In the genomic region with DNA sequence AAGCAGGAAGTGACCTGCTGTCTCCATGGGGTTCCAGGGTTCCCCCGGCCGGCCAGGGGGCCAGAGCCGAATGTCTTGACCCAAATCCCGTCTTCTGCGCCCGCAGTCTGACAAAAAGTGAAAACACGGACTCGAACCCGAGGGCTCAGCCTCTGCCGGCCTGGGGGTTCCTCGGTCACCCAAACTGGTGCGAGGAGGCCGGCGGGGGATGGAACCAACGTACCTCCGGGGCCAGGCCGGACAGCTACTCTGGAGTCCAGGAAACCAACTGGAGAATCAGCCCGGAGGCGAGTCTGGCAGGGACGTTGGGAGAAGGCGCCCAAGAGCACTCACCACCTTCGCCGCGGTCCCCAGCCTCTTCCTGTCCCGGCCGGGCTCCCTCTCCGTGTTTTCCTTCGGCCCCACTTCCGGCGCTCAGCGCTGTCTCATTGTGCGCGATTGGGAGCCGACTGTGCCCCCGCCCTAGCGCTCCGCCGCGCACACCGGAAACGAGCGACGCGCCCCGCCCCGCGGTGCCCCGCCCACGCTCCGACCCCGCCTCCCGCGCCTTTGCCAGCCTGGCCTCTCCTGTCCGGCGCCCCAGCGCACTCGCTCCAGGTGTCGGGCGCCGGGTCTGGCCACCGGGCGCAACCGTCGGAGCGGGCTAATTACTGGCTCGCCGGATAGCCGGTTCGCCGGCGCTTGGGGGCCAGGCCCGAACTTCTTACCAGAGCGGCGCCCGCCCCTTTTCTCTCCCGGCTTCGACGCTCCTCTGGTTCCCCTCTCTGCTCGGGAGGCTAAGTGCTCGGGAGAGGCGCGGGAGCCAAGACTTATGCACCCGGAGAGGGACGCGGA, we compare ENCODE assay signal across 8 cellular contexts. TPM values are rescaled to one million over a fixed set of nuclear protein-coding genes. Genes with fewer than 3 reads are reported as not detected.
DNase-seq lines count a peak whose midpoint lies in the region; ATAC-seq and TF ChIP-seq lines count a peak whose summit lies in the region.

A gene with protein sequence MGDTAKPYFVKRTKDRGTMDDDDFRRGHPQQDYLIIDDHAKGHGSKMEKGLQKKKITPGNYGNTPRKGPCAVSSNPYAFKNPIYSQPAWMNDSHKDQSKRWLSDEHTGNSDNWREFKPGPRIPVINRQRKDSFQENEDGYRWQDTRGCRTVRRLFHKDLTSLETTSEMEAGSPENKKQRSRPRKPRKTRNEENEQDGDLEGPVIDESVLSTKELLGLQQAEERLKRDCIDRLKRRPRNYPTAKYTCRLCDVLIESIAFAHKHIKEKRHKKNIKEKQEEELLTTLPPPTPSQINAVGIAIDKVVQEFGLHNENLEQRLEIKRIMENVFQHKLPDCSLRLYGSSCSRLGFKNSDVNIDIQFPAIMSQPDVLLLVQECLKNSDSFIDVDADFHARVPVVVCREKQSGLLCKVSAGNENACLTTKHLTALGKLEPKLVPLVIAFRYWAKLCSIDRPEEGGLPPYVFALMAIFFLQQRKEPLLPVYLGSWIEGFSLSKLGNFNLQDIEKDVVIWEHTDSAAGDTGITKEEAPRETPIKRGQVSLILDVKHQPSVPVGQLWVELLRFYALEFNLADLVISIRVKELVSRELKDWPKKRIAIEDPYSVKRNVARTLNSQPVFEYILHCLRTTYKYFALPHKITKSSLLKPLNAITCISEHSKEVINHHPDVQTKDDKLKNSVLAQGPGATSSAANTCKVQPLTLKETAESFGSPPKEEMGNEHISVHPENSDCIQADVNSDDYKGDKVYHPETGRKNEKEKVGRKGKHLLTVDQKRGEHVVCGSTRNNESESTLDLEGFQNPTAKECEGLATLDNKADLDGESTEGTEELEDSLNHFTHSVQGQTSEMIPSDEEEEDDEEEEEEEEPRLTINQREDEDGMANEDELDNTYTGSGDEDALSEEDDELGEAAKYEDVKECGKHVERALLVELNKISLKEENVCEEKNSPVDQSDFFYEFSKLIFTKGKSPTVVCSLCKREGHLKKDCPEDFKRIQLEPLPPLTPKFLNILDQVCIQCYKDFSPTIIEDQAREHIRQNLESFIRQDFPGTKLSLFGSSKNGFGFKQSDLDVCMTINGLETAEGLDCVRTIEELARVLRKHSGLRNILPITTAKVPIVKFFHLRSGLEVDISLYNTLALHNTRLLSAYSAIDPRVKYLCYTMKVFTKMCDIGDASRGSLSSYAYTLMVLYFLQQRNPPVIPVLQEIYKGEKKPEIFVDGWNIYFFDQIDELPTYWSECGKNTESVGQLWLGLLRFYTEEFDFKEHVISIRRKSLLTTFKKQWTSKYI (N-terminal part only) (minus strand): TSS at position 363 of the 834 bp plus-strand sequence. CDS start 1,211 bp downstream, outside the sequence.

- H3K27me3 Mint-ChIP-seq in activated T-helper 2 cell treated with anti-CD3 and anti-CD28 coated beads, Interferon-gamma antibody, Interleukin-2, Interleukin-4, amounts not matched to agents 10 μg/mL and 5 μg/mL and 100 μg/mL, durations not matched to agents 14 hours and 24 hours and 36 hours (ENCODE audit: low read depth), result no peaks in the 10 kb centered on the region
- H3K27me3 Mint-ChIP-seq in natural killer cell (ENCODE audit: low read depth in 2 of 2), result no peaks in the 10 kb centered on the region

- DNase-seq in EL (peak; percentile 97), H4 (ENCODE audit: low spot score) (peak; percentile 92), LNCaP clone FGC (ENCODE audit: low read depth) (peak; percentile 89), RWPE2 (ENCODE audit: low spot score) (peak; percentile 93), fibroblast of peridontal ligament (ENCODE audit: extremely low read depth) (peak; percentile 92), natural killer cell (peak; percentile 97)
- DNase-seq in activated T-helper 2 cell treated with anti-CD3 and anti-CD28 coated beads, Interferon-gamma antibody, Interleukin-2, Interleukin-4, amounts not matched to agents 10 μg/mL and 5 μg/mL and 100 μg/mL, durations not matched to agents 14 hours and 24 hours and 36 hours (ENCODE audit: low spot score), result peak; percentile 95
- peak; percentile 86 to 95 (median 90) for DNase-seq in stimulated activated naive CD4-positive, alpha-beta T cell (lab: John Stamatoyannopoulos, UW)

- H3K27ac ChIP-seq in RWPE2 (ENCODE audit: poor library complexity, severe bottlenecking), result peak within 1 kb of the TSS; percentile 72

- peak within 1 kb of the TSS; percentile 94 for H3K4me3 ChIP-seq in LNCaP clone FGC (ENCODE audit: low read depth, low read length)
- H3K4me3 ChIP-seq in RWPE2 (ENCODE audit: severe bottlenecking), result peak within 1 kb of the TSS; percentile 88

- peak within 1 kb of the TSS; percentile 94 for H3K4me3 Mint-ChIP-seq in activated T-helper 2 cell treated with anti-CD3 and anti-CD28 coated beads, Interferon-gamma antibody, Interleukin-2, Interleukin-4, amounts not matched to agents 10 μg/mL and 5 μg/mL and 100 μg/mL, durations not matched to agents 14 hours and 24 hours and 36 hours (ENCODE audit: low read depth)
- H3K4me3 Mint-ChIP-seq in natural killer cell, result peak within 1 kb of the TSS; percentile 95

- TF ChIP-seq CTCF in LNCaP clone FGC (IDR thresholded peaks at IDR 0.05; ENCODE audit: control insufficient read depth, extremely low read depth, insufficient read depth), result 0 out of 2 replicates have a peak, but pooled peaks have one; percentile 6
- no peak for TF ChIP-seq CTCF in RWPE2 (IDR thresholded peaks at IDR 0.05; ENCODE audit: poor library complexity, severe bottlenecking)
- no peak for TF ChIP-seq CTCF in natural killer cell (IDR thresholded peaks at IDR 0.05)

- intact Hi-C loops in activated T-helper 2 cell treated with anti-CD3 and anti-CD28 coated beads, Interferon-gamma antibody, Interleukin-2, Interleukin-4, amounts not matched to agents 10 μg/mL and 5 μg/mL and 100 μg/mL, durations not matched to agents 14 hours and 24 hours and 36 hours (cut with micrococcal nuclease), result loop anchor here (1.0 to 10.0 kb wide), 4 partner anchors 72 to 611 kb away; a partner anchor contains a TSS
- intact Hi-C loops in natural killer cell (cut with micrococcal nuclease), result loop anchor here (1.0 kb wide), 1 partner anchor 72 kb away; a partner anchor contains a TSS

- no peaks in the 10 kb centered on the region for H3K27me3 ChIP-seq in RWPE2 (ENCODE audit: insufficient read depth, poor library complexity, severe bottlenecking)

- H3K4me1 Mint-ChIP-seq in activated T-helper 2 cell treated with anti-CD3 and anti-CD28 coated beads, Interferon-gamma antibody, Interleukin-2, Interleukin-4, amounts not matched to agents 10 μg/mL and 5 μg/mL and 100 μg/mL, durations not matched to agents 14 hours and 24 hours and 36 hours (ENCODE audit: low read depth), result peaks cover 26% of the 10 kb centered on the region
- H3K4me1 Mint-ChIP-seq in natural killer cell, result peaks cover 40 to 44% of the 10 kb centered on the region in 2 donors

- H3K36me3 Mint-ChIP-seq in activated T-helper 2 cell treated with anti-CD3 and anti-CD28 coated beads, Interferon-gamma antibody, Interleukin-2, Interleukin-4, amounts not matched to agents 10 μg/mL and 5 μg/mL and 100 μg/mL, durations not matched to agents 14 hours and 24 hours and 36 hours (ENCODE audit: low read depth), result peaks cover 40% of the 10 kb centered on the region
- peaks cover 8% of the 10 kb centered on the region for H3K36me3 Mint-ChIP-seq in natural killer cell

- H3K27ac Mint-ChIP-seq in activated T-helper 2 cell treated with anti-CD3 and anti-CD28 coated beads, Interferon-gamma antibody, Interleukin-2, Interleukin-4, amounts not matched to agents 10 μg/mL and 5 μg/mL and 100 μg/mL, durations not matched to agents 14 hours and 24 hours and 36 hours, result peak within 1 kb of the TSS; percentile 98
- peak within 1 kb of the TSS; percentile 93 to 97 for H3K27ac Mint-ChIP-seq in natural killer cell

- peaks cover 30% of the 10 kb centered on the region for H3K36me3 ChIP-seq in RWPE2 (ENCODE audit: low read depth)

- peaks cover 24% of the 10 kb centered on the region for H3K4me1 ChIP-seq in RWPE2 (ENCODE audit: insufficient read depth, poor library complexity, severe bottlenecking)

- ATAC-seq in RWPE2 (ENCODE audit: low read depth) (peak; percentile 93), natural killer cell (peak; percentile 92 to 99 (median 96))

- H3K9me3 Mint-ChIP-seq in activated T-helper 2 cell treated with anti-CD3 and anti-CD28 coated beads, Interferon-gamma antibody, Interleukin-2, Interleukin-4, amounts not matched to agents 10 μg/mL and 5 μg/mL and 100 μg/mL, durations not matched to agents 14 hours and 24 hours and 36 hours, result no peaks in the 10 kb centered on the region
- H3K9me3 Mint-ChIP-seq in natural killer cell, result no peaks in the 10 kb centered on the region

- no peaks in the 10 kb centered on the region for H3K9me3 ChIP-seq in RWPE2 (ENCODE audit: severe bottlenecking)

RNA-seq across cellular contexts. Expression of the gene that starts here (rescaled TPM):
- 11.8 and 13.5 TPM in 2 replicates for total RNA-seq in H4 (2014; rRNA removed; shearing (Covaris generic))
- 41.5 and 41.9 TPM in 2 replicates for total RNA-seq in activated T-helper 2 cell treated with anti-CD3 and anti-CD28 coated beads, Interferon-gamma antibody, Interleukin-2, Interleukin-4, amounts not matched to agents 10 μg/mL and 5 μg/mL and 100 μg/mL, durations not matched to agents 14 hours and 24 hours and 36 hours
- 10 to 100 TPM; 84.7 to 94.8 (median 85.6) TPM for total RNA-seq in natural killer cell

Comparison
In these comparisons a context has a peak if more than half of its experiments do, and no peak if none do; other contexts are left out.
1. Peak in every context shown above with its lines: DNase-seq, ATAC-seq, H3K4me3 ChIP-seq and H3K27ac ChIP-seq.